ENCODE assay signal across 11 cellular contexts in the genomic region with DNA sequence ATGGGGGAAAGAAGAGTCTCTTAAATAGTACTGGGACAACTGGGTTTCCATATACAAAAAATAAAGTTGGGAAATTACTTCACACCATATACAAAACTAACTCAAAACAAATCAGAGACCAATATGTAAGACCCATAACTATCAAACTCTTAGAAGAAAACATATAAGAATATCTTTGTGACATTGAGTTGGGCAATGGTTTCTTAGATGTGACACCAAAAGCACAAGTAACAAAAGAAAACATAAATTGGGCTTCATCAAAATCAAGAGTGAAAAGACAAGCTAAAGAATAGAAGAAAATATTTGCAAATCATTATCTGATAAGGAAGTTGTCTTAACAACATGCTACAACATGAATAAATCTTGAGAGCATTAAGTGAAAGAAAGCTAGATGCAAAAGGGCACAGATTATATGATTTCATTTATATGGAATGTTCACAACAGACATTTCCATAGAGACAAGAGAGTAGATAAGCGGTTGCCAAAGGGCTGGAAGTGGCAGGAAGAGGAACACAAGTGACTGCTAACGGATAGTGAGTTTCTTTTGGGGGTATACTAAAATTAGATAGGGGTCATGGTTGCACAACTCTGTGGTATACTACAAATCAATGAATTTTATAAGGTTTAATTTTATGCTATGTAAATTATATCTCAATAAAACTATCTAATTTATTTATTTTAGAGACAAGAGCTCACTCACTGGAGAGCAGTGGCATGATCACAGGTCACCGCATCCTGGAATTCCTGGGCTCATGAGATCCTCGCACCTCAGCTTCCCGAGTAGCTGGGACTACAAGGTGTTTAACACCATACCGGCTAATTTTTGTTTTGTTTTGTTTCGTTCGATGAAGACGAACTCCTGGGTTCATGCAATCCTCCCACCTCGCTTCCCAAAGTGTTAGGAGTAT. TPM values are rescaled to one million over a fixed set of nuclear protein-coding genes. Genes with fewer than 3 reads are reported as not detected.
DNase-seq lines count a peak whose midpoint lies in the region; ATAC-seq and TF ChIP-seq lines count a peak whose summit lies in the region.
"Had no signal": no experiment of that assay in that cellular context is flagged by ENCODE, and none has a peak within 500 bp of the region (broad histone marks: within the 10 kb centered on the region; RNA-seq: fewer than 3 reads in every experiment).

No MANE protein-coding gene starts in this region.

- no peak overlapping the region for H3K4me3 ChIP-seq in MG63
- no peak overlapping the region for H3K4me3 ChIP-seq in SJCRH30
- H3K4me3 ChIP-seq: tibial nerve had no signal

- no peaks in the 10 kb centered on the region for H3K9me3 Mint-ChIP-seq in CD4-positive, alpha-beta T cell
- H3K9me3 Mint-ChIP-seq in activated CD4-positive, alpha-beta T cell treated with anti-CD3 and anti-CD28 coated beads, Interleukin-2, amount 10 ng/mL, durations not matched to agents 24 days and 14 days, result peaks cover 5% of the 10 kb centered on the region
- H3K9me3 Mint-ChIP-seq: activated B cell treated with CpG ODN at 0.5 μM for 24 hours had no signal

- peaks cover 15% of the 10 kb centered on the region for H3K36me3 Mint-ChIP-seq in CD4-positive, alpha-beta T cell (ENCODE audit: low read depth)
- H3K36me3 Mint-ChIP-seq in activated CD4-positive, alpha-beta T cell treated with anti-CD3 and anti-CD28 coated beads, Interleukin-2, amount 10 ng/mL, durations not matched to agents 24 days and 14 days (ENCODE audit: low read depth), result peaks cover 14% of the 10 kb centered on the region

- POLR2A ChIA-PET in CD4-positive, alpha-beta T cell (lab: Charles Lee), result interaction anchor here (1.1 kb wide), 1 partner anchor 9 kb away, joined by 3 read pairs; no protein-coding TSS in a partner anchor

- no peaks in the 10 kb centered on the region for H3K27me3 Mint-ChIP-seq in CD4-positive, alpha-beta T cell
- H3K27me3 Mint-ChIP-seq in activated CD4-positive, alpha-beta T cell treated with anti-CD3 and anti-CD28 coated beads, Interleukin-2, amount 10 ng/mL, durations not matched to agents 24 days and 14 days, result no peaks in the 10 kb centered on the region
- H3K27me3 Mint-ChIP-seq: activated B cell treated with CpG ODN at 0.5 μM for 24 hours had no signal

- no peak for ATAC-seq in CD4-positive, alpha-beta T cell (ENCODE audit: poor library complexity)
- ATAC-seq in GM19467 (IDR thresholded peaks at IDR 0.05; ENCODE audit: unreplicated experiment), result no peak

- peaks cover 9% of the 10 kb centered on the region for H3K4me1 ChIP-seq in SJCRH30

- no peaks in the 10 kb centered on the region for H3K27me3 ChIP-seq in CD4-positive, alpha-beta T cell (ENCODE audit: control insufficient read depth, insufficient read depth, low read length)
- no peaks in the 10 kb centered on the region for H3K27me3 ChIP-seq in MG63
- H3K27me3 ChIP-seq in SJCRH30, result no peaks in the 10 kb centered on the region
- H3K27me3 ChIP-seq: tibial nerve had no signal

- TF ChIP-seq CTCF in CD4-positive, alpha-beta T cell (IDR thresholded peaks at IDR 0.05), result no peak

- no peak overlapping the region for H3K4me3 Mint-ChIP-seq in CD4-positive, alpha-beta T cell
- no peak overlapping the region for H3K4me3 Mint-ChIP-seq in activated CD4-positive, alpha-beta T cell treated with anti-CD3 and anti-CD28 coated beads, Interleukin-2, amount 10 ng/mL, durations not matched to agents 24 days and 14 days
- H3K4me3 Mint-ChIP-seq: activated B cell treated with CpG ODN at 0.5 μM for 24 hours had no signal

- H3K9me3 ChIP-seq in CD4-positive, alpha-beta T cell (ENCODE audit: control insufficient read depth, low read length), result no peaks in the 10 kb centered on the region
- no peaks in the 10 kb centered on the region for H3K9me3 ChIP-seq in MG63
- H3K9me3 ChIP-seq in SJCRH30 (replicated peaks), result no peaks in the 10 kb centered on the region
- H3K9me3 ChIP-seq: tibial nerve had no signal

- no peaks in the 10 kb centered on the region; the same call in 1 of the 2 replicates for H3K36me3 ChIP-seq in MG63
- H3K36me3 ChIP-seq in SJCRH30, result no peaks in the 10 kb centered on the region
- H3K36me3 ChIP-seq: tibial nerve had no signal

- H3K27ac Mint-ChIP-seq in CD4-positive, alpha-beta T cell, result peak overlapping the region; percentile 29
- H3K27ac Mint-ChIP-seq in activated CD4-positive, alpha-beta T cell treated with anti-CD3 and anti-CD28 coated beads, Interleukin-2, amount 10 ng/mL, durations not matched to agents 24 days and 14 days, result no peak overlapping the region
- H3K27ac Mint-ChIP-seq: activated B cell treated with CpG ODN at 0.5 μM for 24 hours had no signal

- CTCF ChIA-PET in CD4-positive, alpha-beta T cell (lab: Charles Lee), result no interaction called here

- H3K27ac ChIP-seq in CD4-positive, alpha-beta T cell (ENCODE audit: low read depth, low read length), result no peak overlapping the region
- H3K27ac ChIP-seq in SJCRH30, result no peak overlapping the region

- H3K4me1 Mint-ChIP-seq in CD4-positive, alpha-beta T cell (ENCODE audit: low read depth), result peaks cover 59% of the 10 kb centered on the region
- H3K4me1 Mint-ChIP-seq in activated CD4-positive, alpha-beta T cell treated with anti-CD3 and anti-CD28 coated beads, Interleukin-2, amount 10 ng/mL, durations not matched to agents 24 days and 14 days, result peaks cover 15% of the 10 kb centered on the region

- no peak for DNase-seq in CD4-positive, alpha-beta T cell
- peak; percentile 40 for DNase-seq in MG63
- peak; percentile 85 for DNase-seq in dermis blood vessel endothelial cell
- peak; percentile 78 to 88 for DNase-seq in lung microvascular endothelial cell (ENCODE audit: low read depth in 2 of 2)
- no peak for DNase-seq in activated CD4-positive, alpha-beta T cell treated with anti-CD3 and anti-CD28 coated beads, Interleukin-2, amount 10 ng/mL, durations not matched to agents 24 days and 14 days
- DNase-seq in SJCRH30, result no peak
- no peak for DNase-seq in COR-L47 (lab: John Stamatoyannopoulos, UW)
- DNase-seq: activated B cell treated with CpG ODN at 0.5 μM for 24 hours, NCI-H2227 treated with DMSO at 0.1 percent for 48 hours had no signal

- intact Hi-C loops in CD4-positive, alpha-beta T cell (cut with DNase I, micrococcal nuclease), result no loop called here
- intact Hi-C loops in activated CD4-positive, alpha-beta T cell treated with anti-CD3 and anti-CD28 coated beads, Interleukin-2, amount 10 ng/mL, durations not matched to agents 24 days and 14 days (cut with micrococcal nuclease), result no loop called here

RNA-seq across cellular contexts. Expression of a gene that starts 35.4 kb away (rescaled TPM):
- 100 to 1,000 TPM; 389 to 399 TPM for total RNA-seq in CD4-positive, alpha-beta T cell
- 14.1 and 72.5 TPM in 2 replicates for total RNA-seq in MG63 (2014; rRNA removed; shearing (Covaris generic); ENCODE audit: low replicate concordance)
- 167 and 205 TPM in 2 replicates for total RNA-seq in dermis blood vessel endothelial cell
- total RNA-seq in lung microvascular endothelial cell, result 86.5 and 133 TPM in 2 replicates
- total RNA-seq in activated CD4-positive, alpha-beta T cell treated with anti-CD3 and anti-CD28 coated beads, Interleukin-2, amount 10 ng/mL, durations not matched to agents 24 days and 14 days, result 41.7 and 42.0 TPM in 2 replicates
- 93.6 and 112 TPM in 2 replicates for total RNA-seq in SJCRH30 (2014; rRNA removed; shearing (Covaris generic))

Comparison
In these comparisons a context has a peak if more than half of its experiments do, and no peak if none do; other contexts are left out.
1. DNase-seq: peak in MG63 (single experiment), dermis blood vessel endothelial cell (single experiment) and lung microvascular endothelial cell (2 of 2); none in CD4-positive, alpha-beta T cell (0 of 10), activated CD4-positive, alpha-beta T cell treated with anti-CD3 and anti-CD28 coated beads, Interleukin-2, amount 10 ng/mL, durations not matched to agents 24 days and 14 days (single experiment), SJCRH30 (0 of 2) and COR-L47 (single experiment).